Comparison of ENCODE assay signal across 1 cellular context in the genomic region with DNA sequence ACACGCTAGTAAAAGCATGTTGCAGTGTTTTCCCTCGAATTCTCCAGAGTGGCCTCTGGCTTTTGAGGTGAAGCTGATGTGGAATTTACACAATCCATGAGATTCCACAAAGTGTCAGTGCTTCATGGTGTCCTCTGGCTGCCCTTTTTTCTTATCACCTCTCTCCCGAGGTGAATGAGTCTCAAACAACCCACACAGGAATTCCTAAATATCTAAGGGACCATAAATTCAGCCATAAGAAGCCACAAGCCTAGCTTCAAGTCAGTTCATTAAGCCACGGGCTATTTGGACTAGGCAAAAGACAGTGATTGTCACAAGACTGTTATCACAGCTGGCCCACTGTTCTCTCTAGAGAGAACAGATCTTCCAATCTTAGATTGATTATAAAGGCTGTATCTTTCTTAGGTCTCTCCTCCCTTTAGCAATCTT.
TF ChIP-seq lines count a peak whose summit lies in the region.

No MANE protein-coding gene starts in this region.

TF ChIP-seq in HEK293, 187 proteins besides CTCF, POLR2A, EP300 and RAD21 (continued from another document):
- TF ChIP-seq, protein P1, sequence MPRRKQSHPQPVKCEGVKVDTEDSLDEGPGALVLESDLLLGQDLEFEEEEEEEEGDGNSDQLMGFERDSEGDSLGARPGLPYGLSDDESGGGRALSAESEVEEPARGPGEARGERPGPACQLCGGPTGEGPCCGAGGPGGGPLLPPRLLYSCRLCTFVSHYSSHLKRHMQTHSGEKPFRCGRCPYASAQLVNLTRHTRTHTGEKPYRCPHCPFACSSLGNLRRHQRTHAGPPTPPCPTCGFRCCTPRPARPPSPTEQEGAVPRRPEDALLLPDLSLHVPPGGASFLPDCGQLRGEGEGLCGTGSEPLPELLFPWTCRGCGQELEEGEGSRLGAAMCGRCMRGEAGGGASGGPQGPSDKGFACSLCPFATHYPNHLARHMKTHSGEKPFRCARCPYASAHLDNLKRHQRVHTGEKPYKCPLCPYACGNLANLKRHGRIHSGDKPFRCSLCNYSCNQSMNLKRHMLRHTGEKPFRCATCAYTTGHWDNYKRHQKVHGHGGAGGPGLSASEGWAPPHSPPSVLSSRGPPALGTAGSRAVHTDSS (tag by site-specific recombination; IDR thresholded peaks at IDR 0.05), result no peak
- TF ChIP-seq ZNF660 (tag by site-specific recombination; IDR thresholded peaks at IDR 0.05) (no peak), ZNF121 (tag by site-specific recombination; IDR thresholded peaks at IDR 0.05) (no peak), FEZF1 (tag by site-specific recombination; IDR thresholded peaks at IDR 0.05) (peak; percentile 61), ZNF549 (tag by site-specific recombination; IDR thresholded peaks at IDR 0.05) (no peak)
- TF ChIP-seq, protein P2, sequence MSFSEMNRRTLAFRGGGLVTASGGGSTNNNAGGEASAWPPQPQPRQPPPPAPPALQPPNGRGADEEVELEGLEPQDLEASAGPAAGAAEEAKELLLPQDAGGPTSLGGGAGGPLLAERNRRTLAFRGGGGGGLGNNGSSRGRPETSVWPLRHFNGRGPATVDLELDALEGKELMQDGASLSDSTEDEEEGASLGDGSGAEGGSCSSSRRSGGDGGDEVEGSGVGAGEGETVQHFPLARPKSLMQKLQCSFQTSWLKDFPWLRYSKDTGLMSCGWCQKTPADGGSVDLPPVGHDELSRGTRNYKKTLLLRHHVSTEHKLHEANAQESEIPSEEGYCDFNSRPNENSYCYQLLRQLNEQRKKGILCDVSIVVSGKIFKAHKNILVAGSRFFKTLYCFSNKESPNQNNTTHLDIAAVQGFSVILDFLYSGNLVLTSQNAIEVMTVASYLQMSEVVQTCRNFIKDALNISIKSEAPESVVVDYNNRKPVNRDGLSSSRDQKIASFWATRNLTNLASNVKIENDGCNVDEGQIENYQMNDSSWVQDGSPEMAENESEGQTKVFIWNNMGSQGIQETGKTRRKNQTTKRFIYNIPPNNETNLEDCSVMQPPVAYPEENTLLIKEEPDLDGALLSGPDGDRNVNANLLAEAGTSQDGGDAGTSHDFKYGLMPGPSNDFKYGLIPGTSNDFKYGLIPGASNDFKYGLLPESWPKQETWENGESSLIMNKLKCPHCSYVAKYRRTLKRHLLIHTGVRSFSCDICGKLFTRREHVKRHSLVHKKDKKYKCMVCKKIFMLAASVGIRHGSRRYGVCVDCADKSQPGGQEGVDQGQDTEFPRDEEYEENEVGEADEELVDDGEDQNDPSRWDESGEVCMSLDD (tag by site-specific recombination; IDR thresholded peaks at IDR 0.05), result no peak
